In the genomic region with DNA sequence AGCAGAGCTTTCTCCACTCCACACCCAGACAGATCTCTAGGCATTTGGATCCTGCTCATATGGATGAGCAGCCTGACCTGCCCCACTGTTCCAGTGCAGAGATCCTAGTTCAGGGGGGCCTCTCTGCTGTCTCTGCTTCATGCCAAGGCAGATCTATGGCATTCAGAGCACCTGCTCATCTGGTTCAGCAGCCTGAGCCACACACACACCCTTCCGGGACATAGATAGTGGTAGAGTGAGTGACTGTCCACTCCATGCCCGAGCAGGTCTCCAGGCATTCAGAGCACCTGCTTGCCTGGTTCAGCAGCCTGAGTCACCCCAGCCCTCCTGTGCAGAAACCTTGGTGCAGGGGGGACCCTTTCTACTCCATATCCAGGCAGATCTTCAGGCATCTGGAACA, we compare ENCODE assay signal across 1 cellular context.
TF ChIP-seq lines count a peak whose summit lies in the region.

No MANE protein-coding gene starts in this region.

TF ChIP-seq in IMR-90, 13 proteins besides CTCF, POLR2A, EP300 and RAD21 (continued from another document):
- no peak for TF ChIP-seq FOS (IDR thresholded peaks at IDR 0.05; ENCODE audit: low read depth, low read length)
- no peak for TF ChIP-seq BHLHE40 (IDR thresholded peaks at IDR 0.05; ENCODE audit: low read depth, low read length)
- no peak for TF ChIP-seq CEBPB (IDR thresholded peaks at IDR 0.05; ENCODE audit: low read depth, low read length)
- no peak for TF ChIP-seq CHD1 (IDR thresholded peaks at IDR 0.05; ENCODE audit: low read depth, low read length)
- TF ChIP-seq RFX5 (IDR thresholded peaks at IDR 0.05; ENCODE audit: low read depth, low read length) = no peak
- no peak for TF ChIP-seq RCOR1 (IDR thresholded peaks at IDR 0.05; ENCODE audit: insufficient replicate concordance, low read length)
- no peak for TF ChIP-seq MAZ (IDR thresholded peaks at IDR 0.05; ENCODE audit: borderline replicate concordance, low read depth, low read length)
- TF ChIP-seq MAFK (IDR thresholded peaks at IDR 0.05; ENCODE audit: low read depth, low read length) = no peak
